8 cellular contexts compared by ENCODE assay signal in the genomic region with DNA sequence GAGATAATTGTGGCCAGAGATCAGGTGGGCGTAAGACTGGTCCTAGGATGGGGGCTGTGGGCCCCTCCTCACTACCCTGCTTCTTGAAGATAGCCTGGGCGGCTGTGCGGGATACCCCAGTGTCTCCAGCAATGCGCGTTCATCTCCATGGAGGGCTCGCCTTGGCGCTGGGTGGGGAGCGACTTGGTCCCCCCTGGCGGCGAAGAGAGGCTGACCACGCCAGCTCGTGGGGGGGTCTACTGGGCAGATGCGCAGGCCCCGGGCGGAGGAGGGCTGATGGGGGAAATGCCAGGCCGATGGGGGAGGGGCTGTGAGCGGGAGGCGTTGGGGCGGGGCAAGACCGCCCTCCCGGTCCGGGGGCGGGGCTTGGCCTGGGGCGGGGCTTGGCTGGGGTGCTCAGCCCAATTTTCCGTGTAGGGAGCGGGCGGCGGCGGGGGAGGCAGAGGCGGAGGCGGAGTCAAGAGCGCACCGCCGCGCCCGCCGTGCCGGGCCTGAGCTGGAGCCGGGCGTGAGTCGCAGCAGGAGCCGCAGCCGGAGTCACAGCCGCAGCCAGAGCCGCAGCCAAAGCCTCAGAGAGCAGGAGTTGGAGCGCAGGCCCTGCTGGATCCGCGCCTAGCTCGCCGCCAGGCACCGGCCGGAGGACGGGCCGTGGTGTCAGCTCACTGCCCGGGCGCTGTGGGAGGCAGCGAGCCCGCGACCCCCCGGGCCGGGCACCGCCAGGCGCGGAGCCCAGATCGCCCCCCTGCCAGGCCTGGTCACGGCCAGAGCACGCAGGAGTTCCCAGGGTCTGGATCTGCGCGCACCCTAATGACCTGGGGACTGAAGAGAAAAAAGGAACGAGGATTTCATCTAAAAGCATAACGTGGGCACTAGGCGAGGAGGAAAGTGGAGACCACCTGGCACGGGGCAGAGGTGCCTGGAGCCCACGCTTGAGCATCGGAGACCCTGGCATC.
DNase-seq lines count a peak whose midpoint lies in the region; TF ChIP-seq lines count a peak whose summit lies in the region.

A gene with protein sequence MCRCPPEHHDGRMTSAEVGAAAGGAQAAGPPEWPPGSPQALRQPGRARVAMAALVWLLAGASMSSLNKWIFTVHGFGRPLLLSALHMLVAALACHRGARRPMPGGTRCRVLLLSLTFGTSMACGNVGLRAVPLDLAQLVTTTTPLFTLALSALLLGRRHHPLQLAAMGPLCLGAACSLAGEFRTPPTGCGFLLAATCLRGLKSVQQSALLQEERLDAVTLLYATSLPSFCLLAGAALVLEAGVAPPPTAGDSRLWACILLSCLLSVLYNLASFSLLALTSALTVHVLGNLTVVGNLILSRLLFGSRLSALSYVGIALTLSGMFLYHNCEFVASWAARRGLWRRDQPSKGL (plus strand): TSS at position 509 of the 953 bp plus-strand sequence. CDS start 670 bp downstream, outside the sequence.

- H3K79me2 ChIP-seq in Loucy (ENCODE audit: insufficient read depth, low read length), result no peaks in the 10 kb centered on the region

- H3K4me3 ChIP-seq in Loucy (ENCODE audit: low read length, poor library complexity, severe bottlenecking), result peak within 1 kb of the TSS; percentile 73
- peak within 1 kb of the TSS; percentile 59 to 68 for H3K4me3 ChIP-seq in neutrophil (ENCODE audit: low read depth in 1 of 2, low read length in 1 of 2)

- H2AFZ ChIP-seq in Loucy (ENCODE audit: low read length), result peak within 1 kb of the TSS; percentile 89

- H3F3A ChIP-seq in Loucy (ENCODE audit: low read depth), result peaks cover 4% of the 10 kb centered on the region

- H3K4me1 ChIP-seq in Loucy (ENCODE audit: insufficient read depth, low read length, poor library complexity, severe bottlenecking) (peaks cover 16% of the 10 kb centered on the region), neutrophil (ENCODE audit: control insufficient read depth in 1 of 2, insufficient read depth in 1 of 2, low read depth in 1 of 2, low read length in 1 of 2) (peaks cover 20 to 25% of the 10 kb centered on the region in 2 experiments)

- H3K27ac ChIP-seq in neutrophil (peak within 1 kb of the TSS; percentile 68), substantia nigra (ENCODE audit: low read depth, low read length, poor library complexity, severe bottlenecking) (peak within 1 kb of the TSS; percentile 97)

- H3K9me3 ChIP-seq in Loucy (ENCODE audit: insufficient read depth, low read depth, low read length), result no peaks in the 10 kb centered on the region
- no peaks in the 10 kb centered on the region for H3K9me3 ChIP-seq in neutrophil

- H3K9ac ChIP-seq in Loucy (ENCODE audit: low read depth, low read length, poor library complexity, severe bottlenecking), result peak within 1 kb of the TSS; percentile 75

- H4K20me1 ChIP-seq in Loucy (ENCODE audit: insufficient read depth, low read length, poor library complexity, severe bottlenecking), result no peaks in the 10 kb centered on the region

- no peaks in the 10 kb centered on the region for H3K9me2 ChIP-seq in Loucy (replicated peaks; ENCODE audit: low read depth, low read length)

- H3K4me2 ChIP-seq in Loucy (ENCODE audit: low read depth, low read length, poor library complexity, severe bottlenecking), result peak within 1 kb of the TSS; percentile 100

- no peaks in the 10 kb centered on the region for H3K27me3 ChIP-seq in Loucy (ENCODE audit: insufficient read depth, low read length, poor library complexity, severe bottlenecking)
- H3K27me3 ChIP-seq in neutrophil, result peaks cover 46% of the 10 kb centered on the region

- DNase-seq in ELR (ENCODE audit: low read depth) (peak; percentile 93), GOT3 (lab: John Stamatoyannopoulos, UW) (peak; percentile 85), SHP77 (lab: John Stamatoyannopoulos, UW) (peak; percentile 83 to 94), foreskin melanocyte (peak; percentile 69), substantia nigra (lab: John Stamatoyannopoulos, UW) (peak; percentile 77 to 98 (median 93))
- peak; percentile 80 to 95 (median 88) for DNase-seq in activated naive CD4-positive, alpha-beta T cell (lab: John Stamatoyannopoulos, UW)

- H3K36me3 ChIP-seq in Loucy (ENCODE audit: insufficient read depth, low read length) (no peaks in the 10 kb centered on the region), neutrophil (no peaks in the 10 kb centered on the region)

- TF ChIP-seq CTCF in Loucy (conservative IDR thresholded peaks at IDR 0.05; ENCODE audit: low read length) (peak; percentile 42), neutrophil (IDR thresholded peaks at IDR 0.05) (peak; percentile 30)

Comparison
In these comparisons a context has a peak if more than half of its experiments do, and no peak if none do; other contexts are left out.
1. Peak in every context shown above with its lines: DNase-seq, H3K4me3 ChIP-seq and H3K27ac ChIP-seq.